ENCODE assay signal across 8 cellular contexts in genomic region chrX:52574416-52575275, GRCh38.
DNase-seq lines count a peak whose midpoint lies in the region; ATAC-seq, FAIRE-seq and TF ChIP-seq lines count a peak whose summit lies in the region.

No MANE protein-coding gene starts in this region.

- FAIRE-seq in A204.1 (lab: Jason Lieb, UNC) = peak; percentile 70

- H3K9me3 ChIP-seq in NT2/D1 (ENCODE audit: insufficient read depth, low read length) = no peaks in the 10 kb centered on the region

- H3K9ac ChIP-seq in NT2/D1 (ENCODE audit: insufficient read length, low read depth) = no peak overlapping the region

- ATAC-seq in HG03432 (IDR thresholded peaks at IDR 0.05; ENCODE audit: unreplicated experiment) = no peak

- no peaks in the 10 kb centered on the region for H3K36me3 ChIP-seq in NT2/D1 (ENCODE audit: insufficient read depth, insufficient read length, low read length)

- H3K4me1 ChIP-seq in NT2/D1 (ENCODE audit: insufficient read depth, insufficient read length) = no peaks in the 10 kb centered on the region

- H3K27me3 ChIP-seq in HL-60 (ENCODE audit: insufficient read depth, poor library complexity, severe bottlenecking) (no peaks in the 10 kb centered on the region), NT2/D1 (ENCODE audit: insufficient read depth, insufficient read length) (no peaks in the 10 kb centered on the region)

- no peak overlapping the region for H3K27ac ChIP-seq in HL-60 (replicated peaks)

- DNase-seq in EL = peak; percentile 51
- DNase-seq in HL-60 (ENCODE audit: low read depth in 1 of 2, low spot score in 1 of 2) = peak in 1 of 2 experiments; percentile 19
- DNase-seq in NT2/D1 (ENCODE audit: low read depth, low spot score) = peak; percentile 51
- DNase-seq in brain pericyte (ENCODE audit: low read depth, low spot score) = peak; percentile 3
- peak; percentile 13 for DNase-seq in kidney glomerular epithelial cell (lab: John Stamatoyannopoulos, UW)
- peak; percentile 13 for DNase-seq in stromal cell of bone marrow (ENCODE audit: low read depth)

- H3K4me3 ChIP-seq in HL-60 (replicated peaks; ENCODE audit: insufficient read depth, low read length) = no peak overlapping the region
- H3K4me3 ChIP-seq in NT2/D1 (ENCODE audit: insufficient read length, low read depth) = no peak overlapping the region

- peak; percentile 28 for TF ChIP-seq CTCF in HL-60 (IDR thresholded peaks at IDR 0.05; ENCODE audit: insufficient read depth, low read length)
